In genomic region chr1:30270468-30270867, GRCh38 we compare ENCODE assay signal across 26 cellular contexts.
"Had no signal": no experiment of that assay in that cellular context is flagged by ENCODE, and none has a peak within 500 bp of the region (broad histone marks: within the 10 kb centered on the region; RNA-seq: fewer than 3 reads in every experiment).

No MANE protein-coding gene starts in this region.

- H3K9me3 Mint-ChIP-seq: activated naive CD4-positive, alpha-beta T cell treated with anti-CD3 and anti-CD28 coated beads for 36 hours; activated naive CD8-positive, alpha-beta T cell treated with anti-CD3 and anti-CD28 coated beads for 36 hours; activated T-helper 17 cell treated with anti-CD3 and anti-CD28 coated beads, Interleukin-2, amount 50 U/mL, for 72 hours; T-helper 1 cell treated with Interleukin-12 subunit alpha and Interleukin-12 subunit beta and Interleukin-4 antibody, amounts not matched to agents 30 μg/mL and 1 μg/mL, for 36 hours had no signal

- H3K27ac Mint-ChIP-seq: activated CD8-positive, alpha-beta memory T cell treated with anti-CD3 and anti-CD28 coated beads, Interleukin-2, amount 10 ng/mL, durations not matched to agents 7 days and 5 days; activated CD8-positive, alpha-beta T cell treated with anti-CD3 and anti-CD28 coated beads, Interleukin-2, amount 10 ng/mL, durations not matched to agents 7 days and 5 days; activated naive CD4-positive, alpha-beta T cell treated with anti-CD3 and anti-CD28 coated beads for 36 hours; activated naive CD8-positive, alpha-beta T cell treated with anti-CD3 and anti-CD28 coated beads for 36 hours; activated T-helper 17 cell treated with anti-CD3 and anti-CD28 coated beads, Interleukin-2, amount 50 U/mL, for 72 hours; T-helper 1 cell treated with Interleukin-12 subunit alpha and Interleukin-12 subunit beta and Interleukin-4 antibody, amounts not matched to agents 30 μg/mL and 1 μg/mL, for 36 hours; WTC11 had no signal

- H3K36me3 ChIP-seq: brain microvascular endothelial cell, cardiac muscle cell had no signal

- H3K27me3 ChIP-seq: brain microvascular endothelial cell had no signal

- DNase-seq: activated CD4-positive, alpha-beta T cell treated with anti-CD3 and anti-CD28 coated beads for 48 hours; activated CD4-positive, alpha-beta T cell treated with anti-CD3 and anti-CD28 coated beads, Interleukin-2, amount 50 U/mL, for 4 hours; activated CD4-positive, CD25-positive, alpha-beta regulatory T cell treated with anti-CD3 and anti-CD28 coated beads, Interleukin-2, amount 50 U/mL, for 72 hours; activated CD8-positive, alpha-beta memory T cell treated with anti-CD3 and anti-CD28 coated beads, Interleukin-2, amount 10 ng/mL, durations not matched to agents 7 days and 5 days; activated CD8-positive, alpha-beta T cell treated with anti-CD3 and anti-CD28 coated beads, Interleukin-2, amount 10 ng/mL, durations not matched to agents 7 days and 5 days; activated gamma-delta T cell; activated naive CD4-positive, alpha-beta T cell treated with anti-CD3 and anti-CD28 coated beads for 36 hours; activated naive CD8-positive, alpha-beta T cell treated with anti-CD3 and anti-CD28 coated beads for 36 hours; activated T-cell treated with anti-CD3 and anti-CD28 coated beads, Interleukin-2, amount 50 U/mL, for 48 hours; brain microvascular endothelial cell; Karpas-422; MM.1S; NCI-H1105; NCI-H1436; NCI-H1694 treated with DMSO at 0.1 percent for 48 hours; NCI-H2029 treated with DMSO at 0.1 percent for 48 hours; NCI-H345; NCI-H510A treated with DMSO at 0.1 percent for 48 hours; NCI-H69; PC-3; SHP77 treated with DMSO at 0.1 percent for 48 hours; T-helper 9 cell had no signal

- H3K4me1 Mint-ChIP-seq: activated CD8-positive, alpha-beta memory T cell treated with anti-CD3 and anti-CD28 coated beads, Interleukin-2, amount 10 ng/mL, durations not matched to agents 7 days and 5 days; activated naive CD8-positive, alpha-beta T cell treated with anti-CD3 and anti-CD28 coated beads for 36 hours; activated T-helper 17 cell treated with anti-CD3 and anti-CD28 coated beads, Interleukin-2, amount 50 U/mL, for 72 hours; WTC11 had no signal

- H3K4me3 ChIP-seq: cardiac muscle cell had no signal

- H3K4me3 Mint-ChIP-seq: activated CD8-positive, alpha-beta memory T cell treated with anti-CD3 and anti-CD28 coated beads, Interleukin-2, amount 10 ng/mL, durations not matched to agents 7 days and 5 days; activated CD8-positive, alpha-beta T cell treated with anti-CD3 and anti-CD28 coated beads, Interleukin-2, amount 10 ng/mL, durations not matched to agents 7 days and 5 days; activated naive CD4-positive, alpha-beta T cell treated with anti-CD3 and anti-CD28 coated beads for 36 hours; activated naive CD8-positive, alpha-beta T cell treated with anti-CD3 and anti-CD28 coated beads for 36 hours; activated T-helper 17 cell treated with anti-CD3 and anti-CD28 coated beads, Interleukin-2, amount 50 U/mL, for 72 hours; T-helper 1 cell treated with Interleukin-12 subunit alpha and Interleukin-12 subunit beta and Interleukin-4 antibody, amounts not matched to agents 30 μg/mL and 1 μg/mL, for 36 hours; WTC11 had no signal

- H3K27ac ChIP-seq: brain microvascular endothelial cell, cardiac muscle cell had no signal

- ATAC-seq: activated CD8-positive, alpha-beta memory T cell treated with anti-CD3 and anti-CD28 coated beads, Interleukin-2, amount 10 ng/mL, durations not matched to agents 7 days and 5 days; activated CD8-positive, alpha-beta T cell treated with anti-CD3 and anti-CD28 coated beads, Interleukin-2, amount 10 ng/mL, durations not matched to agents 7 days and 5 days; activated T-helper 17 cell treated with anti-CD3 and anti-CD28 coated beads, Interleukin-2, amount 50 U/mL, for 72 hours; PC-3; WTC11 had no signal

- H3K36me3 Mint-ChIP-seq: activated CD8-positive, alpha-beta memory T cell treated with anti-CD3 and anti-CD28 coated beads, Interleukin-2, amount 10 ng/mL, durations not matched to agents 7 days and 5 days; activated naive CD8-positive, alpha-beta T cell treated with anti-CD3 and anti-CD28 coated beads for 36 hours; WTC11 had no signal
